ENCODE assay signal across 9 cellular contexts in genomic region chr4:91769912-91770311, GRCh38.
"Had no signal": no experiment of that assay in that cellular context is flagged by ENCODE, and none has a peak within 500 bp of the region (broad histone marks: within the 10 kb centered on the region; RNA-seq: fewer than 3 reads in every experiment).

No MANE protein-coding gene starts in this region.

- H3K9me3 ChIP-seq: HAP-1 had no signal

- FAIRE-seq: HTR-8/SVneo had no signal

- H3K27ac ChIP-seq: KMS-11 had no signal

- DNase-seq: H7, HFFc6, Karpas-422, KBM-7 had no signal

- ATAC-seq: GM23338, HCT116 had no signal

- H3K9ac ChIP-seq: KMS-11 had no signal

- H2AFZ ChIP-seq: GM23338 had no signal

- H3K4me1 ChIP-seq: HAP-1 had no signal

- H3K36me3 ChIP-seq: HAP-1 had no signal

- H3K4me3 ChIP-seq: GM23338, HAP-1 had no signal

- H3K4me2 ChIP-seq: GM23338, KMS-11 had no signal
